ENCODE assay signal across 8 cellular contexts in the genomic region with DNA sequence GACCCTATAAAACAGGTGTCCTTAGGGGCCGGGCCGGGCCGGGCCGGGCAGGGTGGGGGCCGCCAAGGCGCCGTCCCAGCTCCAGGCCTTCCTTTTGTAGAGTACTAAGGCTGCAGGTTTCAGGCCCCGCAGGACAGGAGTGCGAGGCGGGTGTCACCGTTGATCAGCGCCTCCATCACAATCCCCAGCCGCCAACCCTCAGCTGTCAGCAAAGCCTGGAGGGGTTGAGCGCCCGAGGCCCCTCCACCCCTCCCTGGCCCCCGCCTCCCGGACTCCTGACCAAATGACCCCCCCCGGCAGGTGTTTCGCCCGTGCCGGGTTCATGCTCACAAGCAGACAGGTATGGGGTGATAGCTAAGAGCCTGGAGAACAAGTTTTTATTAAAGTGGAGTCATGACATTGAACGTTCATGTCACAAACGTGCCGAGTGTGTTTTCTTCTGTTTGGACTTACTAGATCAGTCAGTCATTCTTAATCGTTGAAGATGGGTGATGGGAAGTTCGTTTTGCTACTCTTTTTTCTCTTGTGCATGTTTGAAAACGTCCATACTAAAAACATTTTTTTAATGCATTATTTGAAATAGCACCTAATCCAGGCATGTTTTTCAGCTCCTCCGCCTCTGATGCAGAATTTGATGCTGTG. TPM values are rescaled to one million over a fixed set of nuclear protein-coding genes. Genes with fewer than 3 reads are reported as not detected.
DNase-seq lines count a peak whose midpoint lies in the region; ATAC-seq, FAIRE-seq and TF ChIP-seq lines count a peak whose summit lies in the region.

No MANE protein-coding gene starts in this region.

- intact Hi-C loops in ascending aorta (cut with DNase I) = loop anchor here (1.0 to 10.0 kb wide), 7 partner anchors 51 to 489 kb away; a partner anchor contains a TSS

- peak overlapping the region; percentile 63 to 75 (median 71) for H3K27ac Mint-ChIP-seq in CD4-positive, CD25-positive, alpha-beta regulatory T cell

- peak overlapping the region; percentile 63 for H3K4me3 ChIP-seq in CD4-positive, CD25-positive, alpha-beta regulatory T cell (ENCODE audit: low read depth, low read length)
- H3K4me3 ChIP-seq in LNCaP clone FGC (ENCODE audit: low read depth, low read length) = peak overlapping the region; percentile 75
- H3K4me3 ChIP-seq in ascending aorta = peak overlapping the region; percentile 79 to 81
- H3K4me3 ChIP-seq in iPS-18a (ENCODE audit: low read length) = peak overlapping the region; percentile 68
- peak overlapping the region; percentile 68 to 81 for H3K4me3 ChIP-seq in small intestine (ENCODE audit: low read depth in 1 of 2, low read length in 2 of 2)

- peaks cover 24% of the 10 kb centered on the region for H3K36me3 ChIP-seq in CD4-positive, CD25-positive, alpha-beta regulatory T cell (ENCODE audit: control insufficient read depth, insufficient read depth, low read length)
- peaks cover 25 to 34% of the 10 kb centered on the region in 2 donors for H3K36me3 ChIP-seq in ascending aorta
- peaks cover 3% of the 10 kb centered on the region for H3K36me3 ChIP-seq in iPS-18a (ENCODE audit: control insufficient read depth, low read depth, low read length)
- peaks cover 7 to 9% of the 10 kb centered on the region in 2 donors for H3K36me3 ChIP-seq in small intestine (ENCODE audit: control insufficient read depth in 2 of 2, insufficient read depth in 2 of 2, low read length in 2 of 2)

- FAIRE-seq in small intestine (lab: Jason Lieb, UNC) = no peak

- no peaks in the 10 kb centered on the region for H3K27me3 ChIP-seq in CD4-positive, CD25-positive, alpha-beta regulatory T cell (ENCODE audit: control insufficient read depth, insufficient read depth, low read length)
- no peaks in the 10 kb centered on the region for H3K27me3 ChIP-seq in ascending aorta
- H3K27me3 ChIP-seq in iPS-18a (ENCODE audit: control insufficient read depth, insufficient read depth, low read length) = no peaks in the 10 kb centered on the region
- H3K27me3 ChIP-seq in small intestine (ENCODE audit: control insufficient read depth in 2 of 2, insufficient read depth in 2 of 2, low read length in 2 of 2) = no peaks in the 10 kb centered on the region

- H3K36me3 Mint-ChIP-seq in CD4-positive, CD25-positive, alpha-beta regulatory T cell = peaks cover 11% of the 10 kb centered on the region

- TF ChIP-seq CTCF in LNCaP clone FGC (IDR thresholded peaks at IDR 0.05; ENCODE audit: control insufficient read depth, extremely low read depth, insufficient read depth) (no peak), ascending aorta (IDR thresholded peaks at IDR 0.05) (no peak)

- peak in 1 of 2 donors; percentile 3 for ATAC-seq in CD4-positive, CD25-positive, alpha-beta regulatory T cell (ENCODE audit: low read depth in 2 of 2)
- peak; percentile 31 for ATAC-seq in GM19452 (IDR thresholded peaks at IDR 0.05; ENCODE audit: unreplicated experiment)

- H3K4me3 Mint-ChIP-seq in CD4-positive, CD25-positive, alpha-beta regulatory T cell = peak overlapping the region; percentile 74 to 94 (median 90)

- H3K27me3 Mint-ChIP-seq in CD4-positive, CD25-positive, alpha-beta regulatory T cell = peaks cover 4% of the 10 kb centered on the region

- H3K9ac ChIP-seq in iPS-18a (ENCODE audit: low read length) = peak overlapping the region; percentile 70

- peak overlapping the region; percentile 86 for H3K27ac ChIP-seq in CD4-positive, CD25-positive, alpha-beta regulatory T cell (ENCODE audit: insufficient read depth, low read length, poor library complexity, severe bottlenecking)
- H3K27ac ChIP-seq in ascending aorta = peak overlapping the region; percentile 92 to 96
- no peak overlapping the region for H3K27ac ChIP-seq in iPS-18a (ENCODE audit: low read length)
- H3K27ac ChIP-seq in small intestine (ENCODE audit: low read depth in 1 of 2, low read length in 1 of 2) = peak overlapping the region; percentile 85 to 96

- DNase-seq in CD4-positive, CD25-positive, alpha-beta regulatory T cell = peak in 1 of 3 donors; percentile 24
- DNase-seq in LNCaP clone FGC (ENCODE audit: low read depth) (no peak), ascending aorta (ENCODE audit: low spot score in 2 of 2) (peak in 1 of 2 donors; percentile 75), small intestine (peak; percentile 51), amniotic stem cell (lab: John Stamatoyannopoulos, UW) (no peak), NCI-H187 (lab: John Stamatoyannopoulos, UW) (no peak)

- peaks cover 10 to 20% (median 14%) of the 10 kb centered on the region in 4 donors for H3K4me1 Mint-ChIP-seq in CD4-positive, CD25-positive, alpha-beta regulatory T cell

- H3K9me3 ChIP-seq in CD4-positive, CD25-positive, alpha-beta regulatory T cell (ENCODE audit: control insufficient read depth in 2 of 2, low read length in 2 of 2) = no peaks in the 10 kb centered on the region
- no peaks in the 10 kb centered on the region for H3K9me3 ChIP-seq in ascending aorta
- no peaks in the 10 kb centered on the region for H3K9me3 ChIP-seq in iPS-18a (ENCODE audit: control insufficient read depth, low read depth, low read length)
- H3K9me3 ChIP-seq in small intestine (ENCODE audit: control insufficient read depth, low read depth) = no peaks in the 10 kb centered on the region

- peaks cover 17% of the 10 kb centered on the region for H3K4me1 ChIP-seq in CD4-positive, CD25-positive, alpha-beta regulatory T cell (ENCODE audit: control insufficient read depth, insufficient read depth, low read length, poor library complexity, severe bottlenecking)
- H3K4me1 ChIP-seq in ascending aorta (peaks cover 2 to 12% of the 10 kb centered on the region in 2 donors), iPS-18a (ENCODE audit: control insufficient read depth, low read depth, low read length) (peaks cover 3% of the 10 kb centered on the region), small intestine (ENCODE audit: control insufficient read depth in 2 of 2, insufficient read depth in 1 of 2, low read depth in 1 of 2, low read length in 1 of 2) (peaks cover 0 to 3% of the 10 kb centered on the region in 2 donors)

- H3K9me3 Mint-ChIP-seq in CD4-positive, CD25-positive, alpha-beta regulatory T cell = no peaks in the 10 kb centered on the region

- WGBS in small intestine, 3 donors = 5% methylated on average over 23 to 28 of the region's 28 CpGs

RNA-seq across cellular contexts. Expression of a gene that starts 0.5 kb away (rescaled TPM):
- 26.9 TPM for total RNA-seq in CD4-positive, CD25-positive, alpha-beta regulatory T cell
- 100 to 1,000 TPM; 102 to 121 (median 104) TPM for polyA plus RNA-seq in CD4-positive, CD25-positive, alpha-beta regulatory T cell
- total RNA-seq in ascending aorta = 44.1 TPM
- polyA plus RNA-seq in small intestine = 10 to 100 TPM; 18.8 to 30.3 (median 24.9) TPM

RNA-seq across cellular contexts. Expression of a gene that starts 38.9 kb away (rescaled TPM):
- total RNA-seq in CD4-positive, CD25-positive, alpha-beta regulatory T cell = not detected
- 1 to 10 TPM in 2 of 4 donors, under 1 TPM in 2; 0.46 to 1.3 (median 0.82) TPM for polyA plus RNA-seq in CD4-positive, CD25-positive, alpha-beta regulatory T cell
- total RNA-seq in ascending aorta = 0.21 TPM
- 100 to 1,000 TPM in 2 of 3 donors, 10 to 100 TPM in 1; 56.9 to 162 (median 135) TPM for polyA plus RNA-seq in small intestine

RNA-seq across cellular contexts. Expression of a gene that starts 59.5 kb away (rescaled TPM):
- total RNA-seq in CD4-positive, CD25-positive, alpha-beta regulatory T cell = 25.7 TPM
- 10 to 100 TPM; 26.7 to 46.4 (median 36.1) TPM for polyA plus RNA-seq in CD4-positive, CD25-positive, alpha-beta regulatory T cell
- total RNA-seq in ascending aorta = 29.3 TPM
- 10 to 100 TPM; 12.4 to 17.4 (median 17.0) TPM for polyA plus RNA-seq in small intestine

RNA-seq across cellular contexts. Expression of a gene that starts 59.8 kb away (rescaled TPM):
- 140 TPM for total RNA-seq in CD4-positive, CD25-positive, alpha-beta regulatory T cell
- 10 to 100 TPM; 68.1 to 81.5 (median 71.8) TPM for polyA plus RNA-seq in CD4-positive, CD25-positive, alpha-beta regulatory T cell
- total RNA-seq in ascending aorta = 32.6 TPM
- 10 to 100 TPM; 60.8 to 79.8 (median 61.3) TPM for polyA plus RNA-seq in small intestine
